8 cellular contexts compared by ENCODE assay signal in genomic region chr4:71184195-71184781, GRCh38.
DNase-seq lines count a peak whose midpoint lies in the region; ATAC-seq and TF ChIP-seq lines count a peak whose summit lies in the region.

No MANE protein-coding gene starts in this region.

- no peak for TF ChIP-seq POLR2A in prostate gland (IDR thresholded peaks at IDR 0.05)

- H3K4me1 ChIP-seq in Caco-2, result peaks cover 3% of the 10 kb centered on the region; the same call in 1 of the 2 replicates
- no peaks in the 10 kb centered on the region for H3K4me1 ChIP-seq in prostate gland (replicated peaks)

- H3K36me3 Mint-ChIP-seq in Caco-2 (ENCODE audit: insufficient read depth, unreplicated experiment), result no peaks in the 10 kb centered on the region
- no peaks in the 10 kb centered on the region for H3K36me3 Mint-ChIP-seq in activated T-helper 17 cell treated with anti-CD3 and anti-CD28 coated beads, Interleukin-2, amount 50 U/mL, for 72 hours (ENCODE audit: low read depth)

- DNase-seq in Caco-2 (peak; percentile 35 to 39), NCI-H2227 treated with DMSO at 0.1 percent for 48 hours (lab: John Stamatoyannopoulos, UW) (peak; percentile 25), foreskin fibroblast (peak in 1 of 2 donors; percentile 58), prostate gland (ENCODE audit: low spot score) (peak; percentile 60)
- DNase-seq in activated CD4-positive, alpha-beta T cell treated with anti-CD3 and anti-CD28 coated beads, Interleukin-2, amount 50 U/mL, for 1 hour, result peak; percentile 22

- H3K9me3 Mint-ChIP-seq in Caco-2 (ENCODE audit: unreplicated experiment), result no peaks in the 10 kb centered on the region
- no peaks in the 10 kb centered on the region for H3K9me3 Mint-ChIP-seq in activated T-helper 17 cell treated with anti-CD3 and anti-CD28 coated beads, Interleukin-2, amount 50 U/mL, for 72 hours

- H3K4me3 Mint-ChIP-seq in Caco-2 (ENCODE audit: unreplicated experiment), result no peak overlapping the region
- H3K4me3 Mint-ChIP-seq in activated T-helper 17 cell treated with anti-CD3 and anti-CD28 coated beads, Interleukin-2, amount 50 U/mL, for 72 hours, result no peak overlapping the region

- intact Hi-C loops in Caco-2 (cut with micrococcal nuclease; ENCODE audit: unreplicated experiment) (loop anchor here (1.0 to 5.0 kb wide), 3 partner anchors 68 to 529 kb away; no protein-coding TSS in a partner anchor), prostate gland (cut with DNase I) (loop anchor here (5.0 kb wide), 1 partner anchor 528 kb away; no protein-coding TSS in a partner anchor)

- peaks cover 23% of the 10 kb centered on the region for H3K27me3 Mint-ChIP-seq in Caco-2 (ENCODE audit: insufficient read depth, unreplicated experiment)
- peaks cover 24% of the 10 kb centered on the region for H3K27me3 Mint-ChIP-seq in activated T-helper 17 cell treated with anti-CD3 and anti-CD28 coated beads, Interleukin-2, amount 50 U/mL, for 72 hours

- ATAC-seq in GM18907 (IDR thresholded peaks at IDR 0.05; ENCODE audit: unreplicated experiment) (peak; percentile 64), HG03045 (IDR thresholded peaks at IDR 0.05; ENCODE audit: unreplicated experiment) (peak; percentile 62)
- no peak for ATAC-seq in activated T-helper 17 cell treated with anti-CD3 and anti-CD28 coated beads, Interleukin-2, amount 50 U/mL, for 72 hours (replicated peaks)

- H3K36me3 ChIP-seq in Caco-2 (ENCODE audit: control insufficient read depth, insufficient read depth, low read length) (no peaks in the 10 kb centered on the region), prostate gland (no peaks in the 10 kb centered on the region)

- TF ChIP-seq CTCF in Caco-2 (IDR thresholded peaks at IDR 0.05; ENCODE audit: insufficient read depth in 1 of 2, low read depth in 1 of 2, low read length in 1 of 2, severe bottlenecking in 1 of 2, unreplicated experiment in 1 of 2) (peak; percentile 60 to 68), foreskin fibroblast (IDR thresholded peaks at IDR 0.05; ENCODE audit: low read depth, low read length) (peak; percentile 61), prostate gland (IDR thresholded peaks at IDR 0.05) (peak; percentile 39 to 75 (median 71))

- peaks cover 7% of the 10 kb centered on the region for H3K4me1 Mint-ChIP-seq in Caco-2 (ENCODE audit: low read depth, unreplicated experiment)
- H3K4me1 Mint-ChIP-seq in activated T-helper 17 cell treated with anti-CD3 and anti-CD28 coated beads, Interleukin-2, amount 50 U/mL, for 72 hours, result peaks cover 9% of the 10 kb centered on the region

- BruUV-seq in Caco-2 (replicated peaks; lab: Mats Ljungman, UMichigan), result no TSS peak

- peaks cover 3% of the 10 kb centered on the region; the same call in 1 of the 2 replicates for H3K27me3 ChIP-seq in Caco-2 (replicated peaks; ENCODE audit: control insufficient read depth, insufficient read depth, low read length)
- no peaks in the 10 kb centered on the region for H3K27me3 ChIP-seq in prostate gland (replicated peaks; ENCODE audit: insufficient read depth)

- CTCF ChIA-PET in Caco-2 (lab: Charles Lee), result interaction anchor here (0.5 to 0.8 kb wide), 2 partner anchors 70 to 503 kb away, joined by 3 to 5 read pairs; no protein-coding TSS in a partner anchor

- H3K4me3 ChIP-seq in Caco-2 (ENCODE audit: low read depth, low read length) (no peak overlapping the region), foreskin fibroblast (ENCODE audit: low read depth in 1 of 2, low read length in 2 of 2) (no peak overlapping the region), prostate gland (no peak overlapping the region)

- no peak overlapping the region for H3K27ac Mint-ChIP-seq in Caco-2 (ENCODE audit: unreplicated experiment)
- H3K27ac Mint-ChIP-seq in activated T-helper 17 cell treated with anti-CD3 and anti-CD28 coated beads, Interleukin-2, amount 50 U/mL, for 72 hours, result no peak overlapping the region

- no peaks in the 10 kb centered on the region; the same call in 1 of the 2 replicates for H3K9me3 ChIP-seq in Caco-2
- H3K9me3 ChIP-seq in prostate gland, result no peaks in the 10 kb centered on the region

- H3K27ac ChIP-seq in prostate gland, result no peak overlapping the region

- POLR2A ChIA-PET in Caco-2 (lab: Charles Lee), result no interaction called here

- WGBS in prostate gland, result 28% methylated on average over 10 of the region's 10 CpGs
